21 cellular contexts compared by ENCODE assay signal in the genomic region with DNA sequence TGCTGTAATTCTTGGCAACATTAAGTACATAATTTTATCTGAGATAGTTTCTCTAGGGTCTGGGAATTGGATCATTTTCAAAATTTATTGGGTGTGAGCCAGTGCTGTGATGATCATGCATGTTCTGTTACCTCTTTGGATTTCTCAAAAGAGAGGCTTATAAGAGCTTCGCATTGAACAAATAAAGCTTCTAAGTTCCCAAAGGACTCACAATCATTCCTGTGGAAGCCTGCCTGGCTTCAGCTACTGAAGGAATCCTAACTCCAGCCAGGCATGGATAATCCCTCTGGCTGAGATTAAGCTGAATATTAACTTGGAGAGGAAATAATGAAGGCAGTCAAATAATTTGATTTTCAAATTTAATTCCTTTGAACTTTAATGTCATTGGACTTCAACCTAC.
A peak's percentile ranks its signal among the peaks of the same experiment; 100 is the strongest.
DNase-seq lines count a peak whose midpoint lies in the region; ATAC-seq and TF ChIP-seq lines count a peak whose summit lies in the region.
"Had no signal": no experiment of that assay in that cellular context is flagged by ENCODE, and none has a peak within 500 bp of the region (broad histone marks: within the 10 kb centered on the region; RNA-seq: fewer than 3 reads in every experiment).

No MANE protein-coding gene starts in this region.

- H3K36me3 Mint-ChIP-seq in brain (no peaks in the 10 kb centered on the region), nephron (ENCODE audit: low read depth) (no peaks in the 10 kb centered on the region)
- H3K36me3 Mint-ChIP-seq: CD8-positive, alpha-beta T cell had no signal

- H3K27ac ChIP-seq in upper lobe of left lung: no peak overlapping the region
- H3K27ac ChIP-seq: BLaER1 treated with 17β-estradiol and CSF1 and Interleukin-3, amounts not matched to agents 10 nM and 100 nM had no signal

- H3K27me3 Mint-ChIP-seq in brain (no peaks in the 10 kb centered on the region), nephron (ENCODE audit: low read depth) (peaks cover 8% of the 10 kb centered on the region)

- intact Hi-C loops in left ventricle myocardium superior (cut with micrococcal nuclease): no loop called here
- intact Hi-C loops in left cardiac atrium (cut with DNase I): no loop called here

- WGBS in upper lobe of left lung, 2 donors: 39% methylated on average over 1 of the region's 1 CpG

- no peaks in the 10 kb centered on the region for H3K4me1 ChIP-seq in upper lobe of left lung
- H3K4me1 ChIP-seq: BLaER1 treated with 17β-estradiol and CSF1 and Interleukin-3, amounts not matched to agents 10 nM and 100 nM had no signal

- no peaks in the 10 kb centered on the region for H3K9me3 Mint-ChIP-seq in brain
- H3K9me3 Mint-ChIP-seq in nephron: no peaks in the 10 kb centered on the region
- H3K9me3 Mint-ChIP-seq: CD8-positive, alpha-beta T cell had no signal

- peaks cover 21% of the 10 kb centered on the region for H3K4me1 Mint-ChIP-seq in brain
- peaks cover 23% of the 10 kb centered on the region for H3K4me1 Mint-ChIP-seq in nephron

- H3K4me3 Mint-ChIP-seq in brain (peak overlapping the region in 1 of 5 experiments; percentile 17), nephron (no peak overlapping the region)
- H3K4me3 Mint-ChIP-seq: CD8-positive, alpha-beta T cell had no signal

- H3K9me3 ChIP-seq in upper lobe of left lung: no peaks in the 10 kb centered on the region
- H3K9me3 ChIP-seq: BLaER1 treated with 17β-estradiol and CSF1 and Interleukin-3, amounts not matched to agents 10 nM and 100 nM had no signal

- TF ChIP-seq POLR2A in upper lobe of left lung (IDR thresholded peaks at IDR 0.05): no peak

- peak; percentile 57 for ATAC-seq in left ventricle myocardium superior
- ATAC-seq in left cardiac atrium: no peak
- ATAC-seq in HG03469 (IDR thresholded peaks at IDR 0.05; ENCODE audit: unreplicated experiment): no peak
- ATAC-seq in upper lobe of left lung (ENCODE audit: low FRiP score in 2 of 2): no peak
- ATAC-seq: CD8-positive, alpha-beta T cell; HepG2 had no signal

- no peaks in the 10 kb centered on the region for H3K36me3 ChIP-seq in upper lobe of left lung
- H3K36me3 ChIP-seq: BLaER1 treated with 17β-estradiol and CSF1 and Interleukin-3, amounts not matched to agents 10 nM and 100 nM had no signal

- no peak overlapping the region for H3K4me3 ChIP-seq in upper lobe of left lung
- H3K4me3 ChIP-seq: BLaER1 treated with 17β-estradiol and CSF1 and Interleukin-3, amounts not matched to agents 10 nM and 100 nM had no signal

- DNase-seq in left ventricle myocardium superior (no peak), left cardiac atrium (no peak), GM19238 (ENCODE audit: insufficient read length, low spot score) (no peak), upper lobe of left lung (no peak)
- DNase-seq: Calu3; CD8-positive, alpha-beta T cell; DMS53; GOT3; KG1; NCI-H1417; NCI-H187; NCI-H2107; NCI-H345; NCI-H526; OCI-M1; SIG-M5 had no signal

- no peaks in the 10 kb centered on the region for H3K27me3 ChIP-seq in upper lobe of left lung
- H3K27me3 ChIP-seq: BLaER1 treated with 17β-estradiol and CSF1 and Interleukin-3, amounts not matched to agents 10 nM and 100 nM had no signal

- no peak for TF ChIP-seq EP300 in upper lobe of left lung (IDR thresholded peaks at IDR 0.05)

- TF ChIP-seq CTCF in brain (conservative IDR thresholded peaks at IDR 0.05) (no peak), nephron (IDR thresholded peaks at IDR 0.05; ENCODE audit: unreplicated experiment in 3 of 3) (no peak), upper lobe of left lung (IDR thresholded peaks at IDR 0.05) (no peak)

- H3K27ac Mint-ChIP-seq in brain (peak overlapping the region; percentile 28 to 87 (median 47)), nephron (peak overlapping the region; percentile 91 to 96 (median 94))
- H3K27ac Mint-ChIP-seq: CD8-positive, alpha-beta T cell had no signal
